1 cellular context compared by ENCODE assay signal in the genomic region with DNA sequence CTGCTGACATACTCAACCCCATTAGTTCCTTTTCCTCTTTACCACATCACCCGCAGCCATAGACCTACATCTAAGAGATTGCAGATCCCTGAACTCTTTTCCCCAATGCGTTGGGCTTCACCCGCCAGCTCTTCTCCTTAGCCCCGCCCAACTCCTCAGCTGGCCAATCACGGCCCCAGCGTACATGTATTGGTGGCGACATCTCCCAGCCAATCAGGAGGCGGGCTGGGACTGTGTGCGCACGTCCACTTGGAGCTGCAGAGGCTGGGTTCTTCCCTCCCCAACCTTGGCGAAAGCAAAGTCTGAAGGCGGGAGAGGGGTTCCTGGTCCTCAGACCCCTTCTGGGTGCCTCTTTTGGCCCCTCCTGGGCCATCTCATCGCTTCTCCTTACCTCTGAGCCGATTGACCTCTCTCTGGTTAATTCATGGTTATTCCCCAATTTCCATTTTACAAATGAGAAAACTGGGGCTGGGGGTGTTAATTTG.
A peak's percentile ranks its signal among the peaks of the same experiment; 100 is the strongest.
TF ChIP-seq lines count a peak whose summit lies in the region.

No MANE protein-coding gene starts in this region.

TF ChIP-seq in K562, 482 proteins besides CTCF, POLR2A, EP300 and RAD21 (continued from another document and continues in another):
- TF ChIP-seq, protein P1, sequence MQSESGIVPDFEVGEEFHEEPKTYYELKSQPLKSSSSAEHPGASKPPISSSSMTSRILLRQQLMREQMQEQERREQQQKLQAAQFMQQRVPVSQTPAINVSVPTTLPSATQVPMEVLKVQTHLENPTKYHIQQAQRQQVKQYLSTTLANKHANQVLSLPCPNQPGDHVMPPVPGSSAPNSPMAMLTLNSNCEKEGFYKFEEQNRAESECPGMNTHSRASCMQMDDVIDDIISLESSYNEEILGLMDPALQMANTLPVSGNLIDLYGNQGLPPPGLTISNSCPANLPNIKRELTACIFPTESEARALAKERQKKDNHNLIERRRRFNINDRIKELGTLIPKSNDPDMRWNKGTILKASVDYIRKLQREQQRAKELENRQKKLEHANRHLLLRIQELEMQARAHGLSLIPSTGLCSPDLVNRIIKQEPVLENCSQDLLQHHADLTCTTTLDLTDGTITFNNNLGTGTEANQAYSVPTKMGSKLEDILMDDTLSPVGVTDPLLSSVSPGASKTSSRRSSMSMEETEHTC (IDR thresholded peaks at IDR 0.05): no peak
- peak; percentile 62; the same call in 1 of the 2 replicates for TF ChIP-seq PHF8 (IDR thresholded peaks at IDR 0.05; ENCODE audit: borderline replicate concordance, low read length)
- TF ChIP-seq, protein P2, sequence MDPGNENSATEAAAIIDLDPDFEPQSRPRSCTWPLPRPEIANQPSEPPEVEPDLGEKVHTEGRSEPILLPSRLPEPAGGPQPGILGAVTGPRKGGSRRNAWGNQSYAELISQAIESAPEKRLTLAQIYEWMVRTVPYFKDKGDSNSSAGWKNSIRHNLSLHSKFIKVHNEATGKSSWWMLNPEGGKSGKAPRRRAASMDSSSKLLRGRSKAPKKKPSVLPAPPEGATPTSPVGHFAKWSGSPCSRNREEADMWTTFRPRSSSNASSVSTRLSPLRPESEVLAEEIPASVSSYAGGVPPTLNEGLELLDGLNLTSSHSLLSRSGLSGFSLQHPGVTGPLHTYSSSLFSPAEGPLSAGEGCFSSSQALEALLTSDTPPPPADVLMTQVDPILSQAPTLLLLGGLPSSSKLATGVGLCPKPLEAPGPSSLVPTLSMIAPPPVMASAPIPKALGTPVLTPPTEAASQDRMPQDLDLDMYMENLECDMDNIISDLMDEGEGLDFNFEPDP (CRISPR knock-in tag; IDR thresholded peaks at IDR 0.05): no peak
- no peak for TF ChIP-seq SMAD2 (IDR thresholded peaks at IDR 0.05; ENCODE audit: low read depth, low read length)
- no peak for TF ChIP-seq ZSCAN32 (CRISPR knock-in tag; IDR thresholded peaks at IDR 0.05)
- TF ChIP-seq, protein P3, sequence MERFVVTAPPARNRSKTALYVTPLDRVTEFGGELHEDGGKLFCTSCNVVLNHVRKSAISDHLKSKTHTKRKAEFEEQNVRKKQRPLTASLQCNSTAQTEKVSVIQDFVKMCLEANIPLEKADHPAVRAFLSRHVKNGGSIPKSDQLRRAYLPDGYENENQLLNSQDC (CRISPR knock-in tag; IDR thresholded peaks at IDR 0.05): no peak
- TF ChIP-seq KDM1A (IDR thresholded peaks at IDR 0.05): no peak
- TF ChIP-seq BRD4 (IDR thresholded peaks at IDR 0.05): no peak
- TF ChIP-seq, protein P4, sequence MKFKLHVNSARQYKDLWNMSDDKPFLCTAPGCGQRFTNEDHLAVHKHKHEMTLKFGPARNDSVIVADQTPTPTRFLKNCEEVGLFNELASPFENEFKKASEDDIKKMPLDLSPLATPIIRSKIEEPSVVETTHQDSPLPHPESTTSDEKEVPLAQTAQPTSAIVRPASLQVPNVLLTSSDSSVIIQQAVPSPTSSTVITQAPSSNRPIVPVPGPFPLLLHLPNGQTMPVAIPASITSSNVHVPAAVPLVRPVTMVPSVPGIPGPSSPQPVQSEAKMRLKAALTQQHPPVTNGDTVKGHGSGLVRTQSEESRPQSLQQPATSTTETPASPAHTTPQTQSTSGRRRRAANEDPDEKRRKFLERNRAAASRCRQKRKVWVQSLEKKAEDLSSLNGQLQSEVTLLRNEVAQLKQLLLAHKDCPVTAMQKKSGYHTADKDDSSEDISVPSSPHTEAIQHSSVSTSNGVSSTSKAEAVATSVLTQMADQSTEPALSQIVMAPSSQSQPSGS (CRISPR knock-in tag; IDR thresholded peaks at IDR 0.05): no peak
- peak; percentile 46 for TF ChIP-seq RBM25 (IDR thresholded peaks at IDR 0.05; ENCODE audit: low read depth, low read length, severe bottlenecking)
- TF ChIP-seq CREM (IDR thresholded peaks at IDR 0.05; ENCODE audit: low read depth): peak; percentile 79
- TF ChIP-seq NCOA1 (IDR thresholded peaks at IDR 0.05; ENCODE audit: low read depth): no peak
- no peak for TF ChIP-seq ZNF780A (CRISPR knock-in tag; IDR thresholded peaks at IDR 0.05)
- TF ChIP-seq YY1 (IDR thresholded peaks at IDR 0.05; ENCODE audit: borderline replicate concordance in 1 of 3, control insufficient read depth in 1 of 3, extremely low read depth in 1 of 3, insufficient read depth in 3 of 3, insufficient read length in 1 of 3, insufficient replicate concordance in 2 of 3, low read depth in 1 of 3, low read length in 2 of 3): no peak
- TF ChIP-seq, protein P5, sequence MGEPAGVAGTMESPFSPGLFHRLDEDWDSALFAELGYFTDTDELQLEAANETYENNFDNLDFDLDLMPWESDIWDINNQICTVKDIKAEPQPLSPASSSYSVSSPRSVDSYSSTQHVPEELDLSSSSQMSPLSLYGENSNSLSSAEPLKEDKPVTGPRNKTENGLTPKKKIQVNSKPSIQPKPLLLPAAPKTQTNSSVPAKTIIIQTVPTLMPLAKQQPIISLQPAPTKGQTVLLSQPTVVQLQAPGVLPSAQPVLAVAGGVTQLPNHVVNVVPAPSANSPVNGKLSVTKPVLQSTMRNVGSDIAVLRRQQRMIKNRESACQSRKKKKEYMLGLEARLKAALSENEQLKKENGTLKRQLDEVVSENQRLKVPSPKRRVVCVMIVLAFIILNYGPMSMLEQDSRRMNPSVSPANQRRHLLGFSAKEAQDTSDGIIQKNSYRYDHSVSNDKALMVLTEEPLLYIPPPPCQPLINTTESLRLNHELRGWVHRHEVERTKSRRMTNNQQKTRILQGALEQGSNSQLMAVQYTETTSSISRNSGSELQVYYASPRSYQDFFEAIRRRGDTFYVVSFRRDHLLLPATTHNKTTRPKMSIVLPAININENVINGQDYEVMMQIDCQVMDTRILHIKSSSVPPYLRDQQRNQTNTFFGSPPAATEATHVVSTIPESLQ (CRISPR knock-in tag; IDR thresholded peaks at IDR 0.05): no peak
- TF ChIP-seq KLF1 (tag; IDR thresholded peaks at IDR 0.05): no peak
- TF ChIP-seq E2F3 (CRISPR knock-in tag; IDR thresholded peaks at IDR 0.05): no peak
- no peak; the same call in 1 of the 2 replicates for TF ChIP-seq PML (IDR thresholded peaks at IDR 0.05; ENCODE audit: low read length)
- TF ChIP-seq TAF7 (tag; IDR thresholded peaks at IDR 0.05): no peak
- TF ChIP-seq ZNF146 (CRISPR knock-in tag; IDR thresholded peaks at IDR 0.05; ENCODE audit: unreplicated experiment): no peak
- TF ChIP-seq MEIS2 (IDR thresholded peaks at IDR 0.05; ENCODE audit: partially characterized antibody): peak; percentile 10
- peak; percentile 86 to 89 for TF ChIP-seq NRF1 (conservative IDR thresholded peaks at IDR 0.05 in 1 of 2, IDR thresholded peaks at IDR 0.05 in 1 of 2)
- TF ChIP-seq ZBTB1 (CRISPR knock-in tag; IDR thresholded peaks at IDR 0.05; ENCODE audit: borderline replicate concordance, low read depth): no peak
- TF ChIP-seq CREB1 (IDR thresholded peaks at IDR 0.05): peak; percentile 55
- TF ChIP-seq CREB1 (CRISPR knock-in tag; IDR thresholded peaks at IDR 0.05): peak; percentile 43; the same call in 1 of the 2 replicates
- no peak for TF ChIP-seq CBX2 (IDR thresholded peaks at IDR 0.05; ENCODE audit: insufficient read depth, low read length, poor library complexity, severe bottlenecking)
- TF ChIP-seq, protein P6, sequence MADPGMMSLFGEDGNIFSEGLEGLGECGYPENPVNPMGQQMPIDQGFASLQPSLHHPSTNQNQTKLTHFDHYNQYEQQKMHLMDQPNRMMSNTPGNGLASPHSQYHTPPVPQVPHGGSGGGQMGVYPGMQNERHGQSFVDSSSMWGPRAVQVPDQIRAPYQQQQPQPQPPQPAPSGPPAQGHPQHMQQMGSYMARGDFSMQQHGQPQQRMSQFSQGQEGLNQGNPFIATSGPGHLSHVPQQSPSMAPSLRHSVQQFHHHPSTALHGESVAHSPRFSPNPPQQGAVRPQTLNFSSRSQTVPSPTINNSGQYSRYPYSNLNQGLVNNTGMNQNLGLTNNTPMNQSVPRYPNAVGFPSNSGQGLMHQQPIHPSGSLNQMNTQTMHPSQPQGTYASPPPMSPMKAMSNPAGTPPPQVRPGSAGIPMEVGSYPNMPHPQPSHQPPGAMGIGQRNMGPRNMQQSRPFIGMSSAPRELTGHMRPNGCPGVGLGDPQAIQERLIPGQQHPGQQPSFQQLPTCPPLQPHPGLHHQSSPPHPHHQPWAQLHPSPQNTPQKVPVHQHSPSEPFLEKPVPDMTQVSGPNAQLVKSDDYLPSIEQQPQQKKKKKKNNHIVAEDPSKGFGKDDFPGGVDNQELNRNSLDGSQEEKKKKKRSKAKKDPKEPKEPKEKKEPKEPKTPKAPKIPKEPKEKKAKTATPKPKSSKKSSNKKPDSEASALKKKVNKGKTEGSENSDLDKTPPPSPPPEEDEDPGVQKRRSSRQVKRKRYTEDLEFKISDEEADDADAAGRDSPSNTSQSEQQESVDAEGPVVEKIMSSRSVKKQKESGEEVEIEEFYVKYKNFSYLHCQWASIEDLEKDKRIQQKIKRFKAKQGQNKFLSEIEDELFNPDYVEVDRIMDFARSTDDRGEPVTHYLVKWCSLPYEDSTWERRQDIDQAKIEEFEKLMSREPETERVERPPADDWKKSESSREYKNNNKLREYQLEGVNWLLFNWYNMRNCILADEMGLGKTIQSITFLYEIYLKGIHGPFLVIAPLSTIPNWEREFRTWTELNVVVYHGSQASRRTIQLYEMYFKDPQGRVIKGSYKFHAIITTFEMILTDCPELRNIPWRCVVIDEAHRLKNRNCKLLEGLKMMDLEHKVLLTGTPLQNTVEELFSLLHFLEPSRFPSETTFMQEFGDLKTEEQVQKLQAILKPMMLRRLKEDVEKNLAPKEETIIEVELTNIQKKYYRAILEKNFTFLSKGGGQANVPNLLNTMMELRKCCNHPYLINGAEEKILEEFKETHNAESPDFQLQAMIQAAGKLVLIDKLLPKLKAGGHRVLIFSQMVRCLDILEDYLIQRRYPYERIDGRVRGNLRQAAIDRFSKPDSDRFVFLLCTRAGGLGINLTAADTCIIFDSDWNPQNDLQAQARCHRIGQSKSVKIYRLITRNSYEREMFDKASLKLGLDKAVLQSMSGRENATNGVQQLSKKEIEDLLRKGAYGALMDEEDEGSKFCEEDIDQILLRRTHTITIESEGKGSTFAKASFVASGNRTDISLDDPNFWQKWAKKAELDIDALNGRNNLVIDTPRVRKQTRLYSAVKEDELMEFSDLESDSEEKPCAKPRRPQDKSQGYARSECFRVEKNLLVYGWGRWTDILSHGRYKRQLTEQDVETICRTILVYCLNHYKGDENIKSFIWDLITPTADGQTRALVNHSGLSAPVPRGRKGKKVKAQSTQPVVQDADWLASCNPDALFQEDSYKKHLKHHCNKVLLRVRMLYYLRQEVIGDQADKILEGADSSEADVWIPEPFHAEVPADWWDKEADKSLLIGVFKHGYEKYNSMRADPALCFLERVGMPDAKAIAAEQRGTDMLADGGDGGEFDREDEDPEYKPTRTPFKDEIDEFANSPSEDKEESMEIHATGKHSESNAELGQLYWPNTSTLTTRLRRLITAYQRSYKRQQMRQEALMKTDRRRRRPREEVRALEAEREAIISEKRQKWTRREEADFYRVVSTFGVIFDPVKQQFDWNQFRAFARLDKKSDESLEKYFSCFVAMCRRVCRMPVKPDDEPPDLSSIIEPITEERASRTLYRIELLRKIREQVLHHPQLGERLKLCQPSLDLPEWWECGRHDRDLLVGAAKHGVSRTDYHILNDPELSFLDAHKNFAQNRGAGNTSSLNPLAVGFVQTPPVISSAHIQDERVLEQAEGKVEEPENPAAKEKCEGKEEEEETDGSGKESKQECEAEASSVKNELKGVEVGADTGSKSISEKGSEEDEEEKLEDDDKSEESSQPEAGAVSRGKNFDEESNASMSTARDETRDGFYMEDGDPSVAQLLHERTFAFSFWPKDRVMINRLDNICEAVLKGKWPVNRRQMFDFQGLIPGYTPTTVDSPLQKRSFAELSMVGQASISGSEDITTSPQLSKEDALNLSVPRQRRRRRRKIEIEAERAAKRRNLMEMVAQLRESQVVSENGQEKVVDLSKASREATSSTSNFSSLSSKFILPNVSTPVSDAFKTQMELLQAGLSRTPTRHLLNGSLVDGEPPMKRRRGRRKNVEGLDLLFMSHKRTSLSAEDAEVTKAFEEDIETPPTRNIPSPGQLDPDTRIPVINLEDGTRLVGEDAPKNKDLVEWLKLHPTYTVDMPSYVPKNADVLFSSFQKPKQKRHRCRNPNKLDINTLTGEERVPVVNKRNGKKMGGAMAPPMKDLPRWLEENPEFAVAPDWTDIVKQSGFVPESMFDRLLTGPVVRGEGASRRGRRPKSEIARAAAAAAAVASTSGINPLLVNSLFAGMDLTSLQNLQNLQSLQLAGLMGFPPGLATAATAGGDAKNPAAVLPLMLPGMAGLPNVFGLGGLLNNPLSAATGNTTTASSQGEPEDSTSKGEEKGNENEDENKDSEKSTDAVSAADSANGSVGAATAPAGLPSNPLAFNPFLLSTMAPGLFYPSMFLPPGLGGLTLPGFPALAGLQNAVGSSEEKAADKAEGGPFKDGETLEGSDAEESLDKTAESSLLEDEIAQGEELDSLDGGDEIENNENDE (IDR thresholded peaks at IDR 0.05; ENCODE audit: low read depth, low read length): no peak
- no peak for TF ChIP-seq ESRRB (CRISPR knock-in tag; IDR thresholded peaks at IDR 0.05; ENCODE audit: borderline replicate concordance)
- TF ChIP-seq, protein P7, sequence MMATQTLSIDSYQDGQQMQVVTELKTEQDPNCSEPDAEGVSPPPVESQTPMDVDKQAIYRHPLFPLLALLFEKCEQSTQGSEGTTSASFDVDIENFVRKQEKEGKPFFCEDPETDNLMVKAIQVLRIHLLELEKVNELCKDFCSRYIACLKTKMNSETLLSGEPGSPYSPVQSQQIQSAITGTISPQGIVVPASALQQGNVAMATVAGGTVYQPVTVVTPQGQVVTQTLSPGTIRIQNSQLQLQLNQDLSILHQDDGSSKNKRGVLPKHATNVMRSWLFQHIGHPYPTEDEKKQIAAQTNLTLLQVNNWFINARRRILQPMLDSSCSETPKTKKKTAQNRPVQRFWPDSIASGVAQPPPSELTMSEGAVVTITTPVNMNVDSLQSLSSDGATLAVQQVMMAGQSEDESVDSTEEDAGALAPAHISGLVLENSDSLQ (IDR thresholded peaks at IDR 0.05): peak; percentile 70
- peak; percentile 60 for TF ChIP-seq RBFOX2 (IDR thresholded peaks at IDR 0.05; ENCODE audit: low read depth, low read length)
- TF ChIP-seq ZNF184 (CRISPR knock-in tag; IDR thresholded peaks at IDR 0.05): no peak
- TF ChIP-seq SUPT5H (IDR thresholded peaks at IDR 0.05): 0 out of 2 replicates have a peak, but pooled peaks have one; percentile 26
- no peak for TF ChIP-seq POLR3A (IDR thresholded peaks at IDR 0.05; ENCODE audit: borderline replicate concordance, extremely low read depth, insufficient read depth, insufficient read length)
- TF ChIP-seq JUND (IDR thresholded peaks at IDR 0.05; ENCODE audit: borderline replicate concordance, low read depth, low read length): peak; percentile 41; the same call in 1 of the 2 replicates
- no peak; the same call in 2 of the 3 replicates for TF ChIP-seq JUND (tag; IDR thresholded peaks at IDR 0.05; ENCODE audit: borderline replicate concordance, low read depth, low read length)
- TF ChIP-seq ZNF764 (CRISPR knock-in tag; IDR thresholded peaks at IDR 0.05; ENCODE audit: low read depth): no peak
- TF ChIP-seq FOXM1 (IDR thresholded peaks at IDR 0.05; ENCODE audit: low read depth): no peak
- TF ChIP-seq FOXM1 (CRISPR knock-in tag; IDR thresholded peaks at IDR 0.05; ENCODE audit: low read depth): no peak
- TF ChIP-seq C11orf30 (IDR thresholded peaks at IDR 0.05; ENCODE audit: low read depth): peak; percentile 24; the same call in 1 of the 2 replicates
- TF ChIP-seq IFI16 (CRISPR knock-in tag; IDR thresholded peaks at IDR 0.05): no peak
- no peak for TF ChIP-seq HMGN3 (IDR thresholded peaks at IDR 0.05; ENCODE audit: borderline replicate concordance, extremely low read depth, insufficient read length, low read depth, low read length)
- no peak for TF ChIP-seq XRCC4 (IDR thresholded peaks at IDR 0.05; ENCODE audit: extremely low read depth, insufficient read depth, insufficient read length)
- TF ChIP-seq CHD2 (IDR thresholded peaks at IDR 0.05; ENCODE audit: low read depth, low read length): 0 out of 2 replicates have a peak, but pooled peaks have one; percentile 27
- no peak for TF ChIP-seq ZNF274 (IDR thresholded peaks at IDR 0.05; ENCODE audit: borderline replicate concordance, low read depth, low read length)
- TF ChIP-seq XRCC5 (IDR thresholded peaks at IDR 0.05; ENCODE audit: low read depth, low read length): no peak
- no peak for TF ChIP-seq CEBPB (tag; IDR thresholded peaks at IDR 0.05)
- no peak for TF ChIP-seq CBX1 (IDR thresholded peaks at IDR 0.05; ENCODE audit: low read depth)
